Comparison of ENCODE assay signal across 8 cellular contexts in the genomic region with DNA sequence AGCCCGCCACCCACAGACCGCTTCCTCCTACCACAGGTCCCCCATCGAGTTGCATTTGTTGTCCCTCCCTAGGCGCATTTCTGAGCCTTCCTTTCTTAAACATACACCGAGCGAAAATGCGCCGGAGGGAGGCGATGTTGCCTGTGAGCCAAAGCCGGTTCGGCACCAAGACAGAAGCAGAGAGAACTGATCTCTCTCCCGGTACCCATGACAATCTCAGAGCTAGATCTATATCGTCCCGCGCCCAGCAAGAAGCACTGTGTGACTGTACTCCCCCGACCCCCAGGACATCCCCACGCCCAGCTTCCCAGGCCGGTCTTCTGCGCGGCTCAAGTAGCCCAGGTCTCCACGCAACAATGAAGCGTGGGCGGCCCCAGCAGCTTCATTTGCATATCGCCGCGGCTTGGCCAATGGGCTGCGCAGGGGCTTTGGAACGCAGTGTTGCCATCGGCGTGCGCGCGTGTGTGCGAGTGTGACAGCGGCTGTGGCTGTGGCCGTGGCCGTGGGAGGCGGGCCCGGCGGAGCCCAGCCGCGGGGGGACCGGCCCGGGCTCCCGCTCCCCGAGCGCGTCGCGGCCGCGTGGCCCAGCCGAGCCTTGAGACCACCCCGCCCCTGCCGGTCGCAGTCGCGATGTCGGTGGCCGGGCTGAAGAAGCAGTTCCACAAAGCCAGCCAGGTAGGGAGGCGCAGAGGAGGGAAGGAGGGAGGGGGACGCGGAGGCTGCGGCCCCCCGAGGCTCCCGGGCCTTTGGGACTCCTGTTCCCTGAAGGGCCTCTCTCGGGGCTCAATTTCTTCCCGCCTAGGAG. TPM values are rescaled to one million over a fixed set of nuclear protein-coding genes. Genes with fewer than 3 reads are reported as not detected.
DNase-seq lines count a peak whose midpoint lies in the region; ATAC-seq and TF ChIP-seq lines count a peak whose summit lies in the region.

Gene SH3GL3, plus strand, starts transcription at position 438 of the 805 bp plus-strand sequence. Its CDS starts 193 bp downstream, at position 631.

- DNase-seq in CD4-positive, alpha-beta memory T cell, result peak in 4 of 5 donors; percentile 3 to 37 (median 14)
- DNase-seq in T-cell, result peak in 25 of 34 experiments; percentile 4 to 58 (median 20)
- DNase-seq in mammary epithelial cell, result peak; percentile 79
- DNase-seq in iPS DF 6.9 (ENCODE audit: low read depth, low spot score), result peak; percentile 48
- DNase-seq in renal cortical epithelial cell (ENCODE audit: low read depth), result peak; percentile 58

- no peak within 1 kb of the TSS for H3K9ac ChIP-seq in mammary epithelial cell (ENCODE audit: insufficient read depth, low read length)

- WGBS in mammary epithelial cell (ENCODE audit: low coverage, missing lambda C conversion rate), result 9% methylated on average over 30 of the region's 68 CpGs
- WGBS in iPS DF 6.9 (ENCODE audit: insufficient coverage, insufficient read length), result no CpG with 5 or more reads among the region's 68 CpGs

- intact Hi-C loops in CD4-positive, alpha-beta memory T cell (cut with micrococcal nuclease), result no loop called here
- intact Hi-C loops in mammary epithelial cell (cut with micrococcal nuclease), result loop anchor here (1.0 to 5.0 kb wide), 2 partner anchors 112 to 580 kb away; no protein-coding TSS in a partner anchor

- TF ChIP-seq CTCF in mammary epithelial cell (conservative IDR thresholded peaks at IDR 0.05 in 1 of 2, IDR thresholded peaks at IDR 0.05 in 1 of 2; ENCODE audit: extremely low read depth in 1 of 2, insufficient read depth in 1 of 2, low read depth in 1 of 2, low read length in 2 of 2), result peak; percentile 24 to 62

- CTCF ChIA-PET in CD4-positive, alpha-beta memory T cell (lab: Charles Lee; ENCODE audit: partially characterized antibody), result interaction anchor here (1.0 kb wide), 1 partner anchor 8 kb away, joined by 4 read pairs; no protein-coding TSS in a partner anchor
- CTCF ChIA-PET in T-cell (lab: Charles Lee) (no interaction called here), mammary epithelial cell (lab: Charles Lee; ENCODE audit: low non-redundant PET) (interaction anchor here (0.6 kb wide), 1 partner anchor 34 kb away, joined by 3 read pairs; no protein-coding TSS in a partner anchor)

- peaks cover 3 to 23% of the 10 kb centered on the region in 2 donors for H3K27me3 Mint-ChIP-seq in CD4-positive, alpha-beta memory T cell
- peaks cover 30 to 42% of the 10 kb centered on the region in 2 donors for H3K27me3 Mint-ChIP-seq in T-cell

- peak within 1 kb of the TSS in 1 of 7 donors; percentile 10 for H3K27ac Mint-ChIP-seq in CD4-positive, alpha-beta memory T cell
- no peak within 1 kb of the TSS for H3K27ac Mint-ChIP-seq in T-cell

- H3K4me1 Mint-ChIP-seq in CD4-positive, alpha-beta memory T cell, result peaks cover 3 to 15% (median 7%) of the 10 kb centered on the region in 4 donors
- H3K4me1 Mint-ChIP-seq in T-cell, result peaks cover 6 to 19% (median 11%) of the 10 kb centered on the region in 3 donors

- peak; percentile 57 for ATAC-seq in HG03442 (IDR thresholded peaks at IDR 0.05; ENCODE audit: unreplicated experiment)
- peak; percentile 66 to 91 (median 74) for ATAC-seq in T-cell (replicated peaks in 1 of 4)
- ATAC-seq in HG03469 (IDR thresholded peaks at IDR 0.05; ENCODE audit: unreplicated experiment), result no peak
- ATAC-seq in HG03025 (IDR thresholded peaks at IDR 0.05; ENCODE audit: low FRiP score, unreplicated experiment), result no peak

- H3K27me3 ChIP-seq in CD4-positive, alpha-beta memory T cell (ENCODE audit: insufficient read depth, low read length), result peaks cover 3% of the 10 kb centered on the region
- no peaks in the 10 kb centered on the region for H3K27me3 ChIP-seq in mammary epithelial cell (ENCODE audit: insufficient read depth, low read length)
- no peaks in the 10 kb centered on the region for H3K27me3 ChIP-seq in iPS DF 6.9 (ENCODE audit: control insufficient read depth, insufficient read depth, low read length)

- H3K4me3 ChIP-seq in CD4-positive, alpha-beta memory T cell (ENCODE audit: low read length in 2 of 2), result no peak within 1 kb of the TSS
- H3K4me3 ChIP-seq in mammary epithelial cell (replicated peaks in 1 of 3; ENCODE audit: insufficient read depth in 1 of 3, low read depth in 2 of 3, low read length in 3 of 3), result peak within 1 kb of the TSS; percentile 58 to 65 (median 63)
- peak within 1 kb of the TSS; percentile 66; the same call in 1 of the 2 replicates for H3K4me3 ChIP-seq in iPS DF 6.9 (ENCODE audit: low read length)

- H3K36me3 ChIP-seq in CD4-positive, alpha-beta memory T cell (ENCODE audit: insufficient read depth, low read length), result no peaks in the 10 kb centered on the region
- H3K36me3 ChIP-seq in mammary epithelial cell (ENCODE audit: insufficient read depth, low read length) (no peaks in the 10 kb centered on the region), iPS DF 6.9 (ENCODE audit: control insufficient read depth, insufficient read depth, low read length) (no peaks in the 10 kb centered on the region)

- H3K9me3 Mint-ChIP-seq in CD4-positive, alpha-beta memory T cell, result peaks cover 0 to 4% (median 0%) of the 10 kb centered on the region in 8 donors
- H3K9me3 Mint-ChIP-seq in T-cell, result no peaks in the 10 kb centered on the region

- H3K27ac ChIP-seq in CD4-positive, alpha-beta memory T cell (ENCODE audit: low read depth, low read length), result no peak within 1 kb of the TSS
- H3K27ac ChIP-seq in mammary epithelial cell (ENCODE audit: insufficient read depth, low read depth, low read length) (no peak within 1 kb of the TSS), iPS DF 6.9 (ENCODE audit: low read length) (no peak within 1 kb of the TSS)

- in situ Hi-C loops in mammary epithelial cell (cut with MboI; ENCODE audit: low sequenced_read_pairs in 2 of 2), result loop anchor here (25.0 kb wide), 1 partner anchor 590 kb away; no protein-coding TSS in a partner anchor

- no TSS peak for BruUV-seq in mammary epithelial cell (replicated peaks; lab: Mats Ljungman, UMichigan)

- POLR2A ChIA-PET in CD4-positive, alpha-beta memory T cell (lab: Charles Lee; ENCODE audit: partially characterized antibody), result no interaction called here
- POLR2A ChIA-PET in T-cell (lab: Charles Lee), result no interaction called here

- H3K4me3 Mint-ChIP-seq in CD4-positive, alpha-beta memory T cell, result peak within 1 kb of the TSS; percentile 58 to 82 (median 75)
- peak within 1 kb of the TSS; percentile 61 to 79 (median 68) for H3K4me3 Mint-ChIP-seq in T-cell

- dilution Hi-C loops in mammary epithelial cell (cut with HindIII; ENCODE audit: low sequenced_read_pairs), result no loop called here

- H3K4me2 ChIP-seq in mammary epithelial cell (ENCODE audit: insufficient read depth, low read depth, low read length), result peak within 1 kb of the TSS; percentile 100

- H2AFZ ChIP-seq in mammary epithelial cell (ENCODE audit: low read depth, low read length), result peak within 1 kb of the TSS; percentile 94

- no peaks in the 10 kb centered on the region for H3K9me3 ChIP-seq in CD4-positive, alpha-beta memory T cell (ENCODE audit: control insufficient read depth in 1 of 2, low read length in 2 of 2)
- no peaks in the 10 kb centered on the region for H3K9me3 ChIP-seq in mammary epithelial cell (replicated peaks; ENCODE audit: insufficient read depth, low read length)
- H3K9me3 ChIP-seq in iPS DF 6.9 (ENCODE audit: control insufficient read depth, insufficient read depth, low read length), result no peaks in the 10 kb centered on the region

- no peaks in the 10 kb centered on the region for H4K20me1 ChIP-seq in mammary epithelial cell (ENCODE audit: insufficient read depth, low read length)

- no peaks in the 10 kb centered on the region for H3K4me1 ChIP-seq in CD4-positive, alpha-beta memory T cell (ENCODE audit: insufficient read depth, low read length)
- H3K4me1 ChIP-seq in mammary epithelial cell (ENCODE audit: insufficient read depth, low read length), result peaks cover 9% of the 10 kb centered on the region
- no peaks in the 10 kb centered on the region for H3K4me1 ChIP-seq in iPS DF 6.9 (ENCODE audit: control insufficient read depth, insufficient read depth, low read length)

- no peaks in the 10 kb centered on the region for H3K36me3 Mint-ChIP-seq in CD4-positive, alpha-beta memory T cell
- no peaks in the 10 kb centered on the region for H3K36me3 Mint-ChIP-seq in T-cell

- no peaks in the 10 kb centered on the region for H3K79me2 ChIP-seq in mammary epithelial cell (ENCODE audit: insufficient read depth, low read length)

RNA-seq across cellular contexts. Expression of gene SH3GL3, which starts in this region (rescaled TPM):
- total RNA-seq in CD4-positive, alpha-beta memory T cell, result not detected
- under 1 TPM in 1 of 2 donors, not detected in 1; 0.34 TPM for polyA plus RNA-seq in CD4-positive, alpha-beta memory T cell
- not detected for total RNA-seq in T-cell
- under 1 TPM in 1 of 2 donors, not detected in 1; 0.40 TPM for total RNA-seq in mammary epithelial cell
- 0.16 TPM for polyA plus RNA-seq in mammary epithelial cell
- polyA minus RNA-seq in mammary epithelial cell, result not detected
- 0.35 and 0.69 TPM in 2 replicates for total RNA-seq in renal cortical epithelial cell

Comparison
In these comparisons a context has a peak if more than half of its experiments do, and no peak if none do; other contexts are left out.
1. Peak in DNase-seq in CD4-positive, alpha-beta memory T cell; RNA of the gene not detected or under 1 TPM.
2. Peak in DNase-seq and ATAC-seq in T-cell; RNA of the gene not detected or under 1 TPM.
3. Peak in DNase-seq, H3K4me3 ChIP-seq and H3K4me2 ChIP-seq in mammary epithelial cell; RNA of the gene not detected or under 1 TPM.
4. Peak in DNase-seq in renal cortical epithelial cell; RNA of the gene not detected or under 1 TPM.
5. DNase-seq: peak in every context shown above with its lines; median percentile 79 in mammary epithelial cell; 58 in renal cortical epithelial cell; 48 in iPS DF 6.9; 20 in T-cell; 14 in CD4-positive, alpha-beta memory T cell.
6. CTCF ChIA-PET loops: an anchor here in CD4-positive, alpha-beta memory T cell (1.0 kb wide) and mammary epithelial cell (0.6 kb wide); none called in T-cell.